ENCODE assay signal across 8 cellular contexts in the genomic region with DNA sequence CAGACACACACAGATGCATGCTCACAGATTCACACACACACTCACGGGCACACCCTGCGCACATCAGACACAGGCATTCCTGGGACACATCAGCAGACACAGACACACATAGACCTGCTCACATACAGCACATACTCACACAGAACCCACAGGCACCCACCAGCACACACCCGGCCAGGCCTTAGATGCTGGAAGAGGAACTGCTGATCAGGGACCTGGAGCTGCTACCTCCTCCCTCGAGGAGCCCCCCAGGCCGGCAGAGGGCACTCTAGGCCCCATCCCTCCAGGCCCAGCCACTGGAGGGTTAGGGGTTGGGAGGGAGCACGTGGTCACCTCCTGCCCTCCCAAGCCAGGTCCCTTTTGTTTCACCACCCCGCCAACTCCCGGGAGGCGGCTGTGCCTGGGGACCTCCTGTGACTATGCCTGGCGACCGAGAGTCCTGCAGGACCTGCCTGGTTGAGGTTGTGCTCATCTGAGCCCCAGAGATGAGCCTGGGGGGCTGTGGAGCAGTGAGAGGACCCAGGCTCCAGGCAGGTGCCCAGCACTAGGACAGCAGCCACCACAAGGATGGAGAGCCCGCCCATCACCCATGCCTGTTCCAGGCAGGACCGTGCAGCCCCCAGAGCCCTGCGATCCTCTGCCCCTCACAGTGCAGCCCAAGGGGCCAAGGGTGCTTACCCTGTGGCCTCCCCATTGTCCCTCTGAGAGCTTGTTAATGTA. TPM values are rescaled to one million over a fixed set of nuclear protein-coding genes. Genes with fewer than 3 reads are reported as not detected.
A peak's percentile ranks its signal among the peaks of the same experiment; 100 is the strongest.
DNase-seq lines count a peak whose midpoint lies in the region; ATAC-seq, FAIRE-seq and TF ChIP-seq lines count a peak whose summit lies in the region.

No MANE protein-coding gene starts in this region.

- peak overlapping the region; percentile 67 to 88 for H3K27ac ChIP-seq in A549

- H3K4me1 ChIP-seq in A549 = peaks cover 4% of the 10 kb centered on the region; the same call in 2 of the 3 replicates

- H3K9me3 ChIP-seq in A549 = no peaks in the 10 kb centered on the region

- DNase-seq in A549 (ENCODE audit: low read depth in 1 of 2, low spot score in 1 of 2) (peak; percentile 70 to 80), RPMI8226 (peak; percentile 73), Right ventricle myocardium superior (peak; percentile 73), putamen (ENCODE audit: low spot score) (peak; percentile 89), T1000 (lab: John Stamatoyannopoulos, UW) (no peak)
- DNase-seq in activated effector memory CD4-positive, alpha-beta T cell treated with Interleukin-2 at 50 U/mL for 16 hours = peak; percentile 51

- TF ChIP-seq EP300 in A549 (IDR thresholded peaks at IDR 0.05) = no peak

- ATAC-seq in A549 = peak; percentile 84 to 93
- peak; percentile 84 for ATAC-seq in GM18502 (IDR thresholded peaks at IDR 0.05; ENCODE audit: poor library complexity, unreplicated experiment)
- ATAC-seq in HG03432 (IDR thresholded peaks at IDR 0.05; ENCODE audit: unreplicated experiment) = peak; percentile 79
- peak; percentile 56 for ATAC-seq in Right ventricle myocardium superior (ENCODE audit: poor library complexity)

- POLR2A ChIA-PET in A549 (lab: Yijun Ruan, JAX) = interaction anchor here (0.7 to 1.5 kb wide), 3 partner anchors 20 to 26 kb away, joined by 3 to 7 read pairs (median 3); a partner anchor contains a TSS

- 56% methylated on average over 4 of the region's 14 CpGs for WGBS in A549 (ENCODE audit: missing lambda C conversion rate)

- FAIRE-seq in A549 (lab: Jason Lieb, UNC) = no peak

- TF ChIP-seq CTCF in A549 (IDR thresholded peaks at IDR 0.05) = peak; percentile 62

- peak; percentile 39 to 54; a peak in 3 of 5 replicates for TF ChIP-seq RAD21 in A549 (conservative IDR thresholded peaks at IDR 0.05 in 1 of 2, IDR thresholded peaks at IDR 0.05 in 1 of 2)

- H3K4me3 ChIP-seq in A549 = no peak overlapping the region

- peak overlapping the region; percentile 40; the same call in 2 of the 3 replicates for H3K4me2 ChIP-seq in A549

- intact Hi-C loops in Right ventricle myocardium superior (cut with DNase I) = no loop called here

- no peak for TF ChIP-seq POLR2A in A549 (IDR thresholded peaks at IDR 0.05; ENCODE audit: low read length)

- CTCF ChIA-PET in A549 (lab: Yijun Ruan, JAX) = interaction anchor here (0.5 to 95.1 kb wide), 5 partner anchors 4 to 155 kb away, joined by 3 to 4158 read pairs (median 3); a partner anchor contains a TSS

TF ChIP-seq in A549, 52 proteins besides CTCF, POLR2A, EP300 and RAD21:
- TF ChIP-seq, protein P1, sequence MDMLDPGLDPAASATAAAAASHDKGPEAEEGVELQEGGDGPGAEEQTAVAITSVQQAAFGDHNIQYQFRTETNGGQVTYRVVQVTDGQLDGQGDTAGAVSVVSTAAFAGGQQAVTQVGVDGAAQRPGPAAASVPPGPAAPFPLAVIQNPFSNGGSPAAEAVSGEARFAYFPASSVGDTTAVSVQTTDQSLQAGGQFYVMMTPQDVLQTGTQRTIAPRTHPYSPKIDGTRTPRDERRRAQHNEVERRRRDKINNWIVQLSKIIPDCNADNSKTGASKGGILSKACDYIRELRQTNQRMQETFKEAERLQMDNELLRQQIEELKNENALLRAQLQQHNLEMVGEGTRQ (IDR thresholded peaks at IDR 0.05) = peak; percentile 72
- TF ChIP-seq RCOR1 (IDR thresholded peaks at IDR 0.05; ENCODE audit: low read depth, low read length) (no peak), SMC3 (IDR thresholded peaks at IDR 0.05) (peak; percentile 45; the same call in 2 of the 3 replicates), MYC (IDR thresholded peaks at IDR 0.05; ENCODE audit: borderline replicate concordance, low read length) (peak; percentile 75), EHMT2 (IDR thresholded peaks at IDR 0.05; ENCODE audit: low read depth) (no peak), KDM5A (IDR thresholded peaks at IDR 0.05) (no peak), FOSB (CRISPR knock-in tag; IDR thresholded peaks at IDR 0.05) (no peak)
- TF ChIP-seq, protein P2, sequence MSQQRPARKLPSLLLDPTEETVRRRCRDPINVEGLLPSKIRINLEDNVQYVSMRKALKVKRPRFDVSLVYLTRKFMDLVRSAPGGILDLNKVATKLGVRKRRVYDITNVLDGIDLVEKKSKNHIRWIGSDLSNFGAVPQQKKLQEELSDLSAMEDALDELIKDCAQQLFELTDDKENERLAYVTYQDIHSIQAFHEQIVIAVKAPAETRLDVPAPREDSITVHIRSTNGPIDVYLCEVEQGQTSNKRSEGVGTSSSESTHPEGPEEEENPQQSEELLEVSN (IDR thresholded peaks at IDR 0.05; ENCODE audit: borderline replicate concordance, low read depth) = peak; percentile 62; the same call in 1 of the 2 replicates
- TF ChIP-seq, protein P3, sequence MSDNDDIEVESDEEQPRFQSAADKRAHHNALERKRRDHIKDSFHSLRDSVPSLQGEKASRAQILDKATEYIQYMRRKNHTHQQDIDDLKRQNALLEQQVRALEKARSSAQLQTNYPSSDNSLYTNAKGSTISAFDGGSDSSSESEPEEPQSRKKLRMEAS (IDR thresholded peaks at IDR 0.05) = peak; percentile 95

RNA-seq across cellular contexts. Expression of a gene that starts 21.0 kb away (rescaled TPM):
- polyA plus RNA-seq in A549 (2011; rRNA removed) = 434 and 1,191 TPM in 2 replicates
- polyA plus RNA-seq in A549 (2012; cell fraction: cytosol; rRNA removed) = 906 and 1,052 TPM in 2 replicates
- 514 and 638 TPM in 2 replicates for polyA plus RNA-seq in A549 (2012; cell fraction: nucleus; rRNA removed)
- polyA plus RNA-seq in A549 (2017; fragmentation: RNase III; extraction: RNeasy Plus Mini Kit Qiagen cat#74134 plus additional on column Dnase treatment) = 2,232 to 2,533 TPM (median 2,360 TPM) in 3 replicates
- polyA minus RNA-seq in A549 (2011; rRNA and poly(A)+ RNA removed) = 113 and 134 TPM in 2 replicates
- total RNA-seq in Right ventricle myocardium superior = 195 TPM
